ENCODE assay signal across 8 cellular contexts in the genomic region with DNA sequence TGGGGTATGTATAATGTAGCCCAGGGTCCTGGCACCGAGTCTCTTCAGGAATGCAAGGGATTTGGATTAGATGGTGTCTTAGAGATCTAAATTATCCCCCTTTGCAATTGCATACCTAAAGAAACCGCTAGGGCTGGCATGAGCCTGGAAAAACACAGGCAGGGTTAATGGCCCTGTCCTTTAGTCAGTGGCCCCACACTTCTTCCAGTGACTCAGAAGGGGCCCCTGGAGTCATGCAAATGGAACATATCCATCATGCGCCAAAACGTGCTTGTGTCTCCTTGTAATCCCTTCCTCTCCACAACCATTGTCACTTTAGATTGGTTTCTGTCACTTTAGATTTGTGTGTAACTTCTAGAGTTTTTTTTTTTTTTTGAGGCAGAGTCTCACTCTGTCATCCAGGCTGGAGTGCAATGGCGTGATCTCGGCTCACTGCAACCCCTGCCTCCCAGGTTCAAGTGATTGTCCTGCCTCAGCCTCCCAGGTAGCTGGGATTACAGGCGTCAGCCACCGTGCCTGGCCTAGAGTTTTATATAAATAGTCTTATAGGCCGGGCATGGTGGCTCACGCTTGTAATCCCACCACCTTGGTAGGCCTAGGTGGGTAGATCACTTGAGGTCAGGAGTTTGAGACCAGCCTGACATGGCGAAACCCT. TPM values are rescaled to one million over a fixed set of nuclear protein-coding genes. Genes with fewer than 3 reads are reported as not detected.
DNase-seq lines count a peak whose midpoint lies in the region; ATAC-seq and TF ChIP-seq lines count a peak whose summit lies in the region.

No MANE protein-coding gene starts in this region.

- no peaks in the 10 kb centered on the region for H3K27me3 ChIP-seq in CD8-positive, alpha-beta T cell (ENCODE audit: insufficient read depth, low read length)
- H3K27me3 ChIP-seq in SJSA1 (replicated peaks) (no peaks in the 10 kb centered on the region), ectodermal cell (ENCODE audit: control insufficient read depth, insufficient read depth, low read length, poor library complexity, severe bottlenecking) (no peaks in the 10 kb centered on the region), neural progenitor cell (no peaks in the 10 kb centered on the region), thyroid gland (no peaks in the 10 kb centered on the region)

- H3K4me3 ChIP-seq in CD8-positive, alpha-beta T cell (ENCODE audit: low read depth, low read length): peak overlapping the region; percentile 75
- H3K4me3 ChIP-seq in SJSA1: peak overlapping the region; percentile 52
- peak overlapping the region; percentile 74 for H3K4me3 ChIP-seq in ectodermal cell (ENCODE audit: insufficient read depth, low read depth, low read length)
- H3K4me3 ChIP-seq in neural progenitor cell: peak overlapping the region; percentile 75
- no peak overlapping the region for H3K4me3 ChIP-seq in thyroid gland (replicated peaks in 1 of 3)

- ATAC-seq in CD8-positive, alpha-beta T cell: no peak
- no peak for ATAC-seq in GM18867 (IDR thresholded peaks at IDR 0.05; ENCODE audit: unreplicated experiment)
- ATAC-seq in GM21526 (IDR thresholded peaks at IDR 0.05; ENCODE audit: low FRiP score, unreplicated experiment): no peak

- intact Hi-C loops in CD8-positive, alpha-beta T cell (cut with DNase I, micrococcal nuclease): no loop called here
- intact Hi-C loops in thyroid gland (cut with DNase I): no loop called here

- H3K4me1 Mint-ChIP-seq in CD8-positive, alpha-beta T cell (ENCODE audit: low read depth): peaks cover 11% of the 10 kb centered on the region
- H3K4me1 Mint-ChIP-seq in neural progenitor cell: peaks cover 10% of the 10 kb centered on the region

- POLR2A ChIA-PET in CD8-positive, alpha-beta T cell (lab: Charles Lee): no interaction called here

- peaks cover 7% of the 10 kb centered on the region for H3K4me1 ChIP-seq in CD8-positive, alpha-beta T cell (ENCODE audit: insufficient read depth, low read length)
- peaks cover 9% of the 10 kb centered on the region for H3K4me1 ChIP-seq in SJSA1 (replicated peaks)
- no peaks in the 10 kb centered on the region for H3K4me1 ChIP-seq in ectodermal cell (ENCODE audit: control insufficient read depth, insufficient read depth, low read length)
- no peaks in the 10 kb centered on the region for H3K4me1 ChIP-seq in neural progenitor cell
- H3K4me1 ChIP-seq in thyroid gland: no peaks in the 10 kb centered on the region

- H2AFZ ChIP-seq in neural progenitor cell (replicated peaks): peak overlapping the region; percentile 74

- peak overlapping the region; percentile 91 for H3K27ac Mint-ChIP-seq in CD8-positive, alpha-beta T cell
- no peak overlapping the region for H3K27ac Mint-ChIP-seq in neural progenitor cell

- no peaks in the 10 kb centered on the region for H3K27me3 Mint-ChIP-seq in CD8-positive, alpha-beta T cell (ENCODE audit: low read depth)
- H3K27me3 Mint-ChIP-seq in neural progenitor cell (ENCODE audit: insufficient read depth, low read depth): peaks cover 5% of the 10 kb centered on the region

- H3K9ac ChIP-seq in neural progenitor cell: peak overlapping the region; percentile 61

- H3K9me3 Mint-ChIP-seq in CD8-positive, alpha-beta T cell: no peaks in the 10 kb centered on the region
- no peaks in the 10 kb centered on the region for H3K9me3 Mint-ChIP-seq in neural progenitor cell

- H3K27ac ChIP-seq in CD8-positive, alpha-beta T cell (ENCODE audit: low read depth, low read length): peak overlapping the region; percentile 84
- no peak overlapping the region for H3K27ac ChIP-seq in SJSA1
- no peak overlapping the region for H3K27ac ChIP-seq in ectodermal cell (ENCODE audit: insufficient read depth, low read depth, low read length, poor library complexity, severe bottlenecking)
- H3K27ac ChIP-seq in neural progenitor cell: no peak overlapping the region
- no peak overlapping the region for H3K27ac ChIP-seq in thyroid gland

- H3K4me3 Mint-ChIP-seq in CD8-positive, alpha-beta T cell: peak overlapping the region; percentile 95
- H3K4me3 Mint-ChIP-seq in neural progenitor cell: peak overlapping the region; percentile 92

- CTCF ChIA-PET in CD8-positive, alpha-beta T cell (lab: Charles Lee): no interaction called here

- peak overlapping the region; percentile 86 for H3K4me2 ChIP-seq in neural progenitor cell

- DNase-seq in CD8-positive, alpha-beta T cell: no peak
- peak; percentile 18 for DNase-seq in HCEC 1CT
- no peak for DNase-seq in SJSA1 (ENCODE audit: low read depth in 1 of 2, low spot score in 2 of 2)
- DNase-seq in neural progenitor cell (ENCODE audit: low spot score): peak; percentile 44
- DNase-seq in thyroid gland: no peak

- H3K36me3 Mint-ChIP-seq in CD8-positive, alpha-beta T cell: peaks cover 4% of the 10 kb centered on the region
- no peaks in the 10 kb centered on the region for H3K36me3 Mint-ChIP-seq in neural progenitor cell

- no peak for TF ChIP-seq POLR2A in thyroid gland (IDR thresholded peaks at IDR 0.05)

- H3K79me2 ChIP-seq in neural progenitor cell (ENCODE audit: low read depth): no peaks in the 10 kb centered on the region

- no peaks in the 10 kb centered on the region for H3K36me3 ChIP-seq in CD8-positive, alpha-beta T cell (ENCODE audit: insufficient read depth, low read length)
- H3K36me3 ChIP-seq in SJSA1 (no peaks in the 10 kb centered on the region), ectodermal cell (ENCODE audit: control insufficient read depth, insufficient read depth, low read length) (no peaks in the 10 kb centered on the region), neural progenitor cell (no peaks in the 10 kb centered on the region), thyroid gland (no peaks in the 10 kb centered on the region)

- no peaks in the 10 kb centered on the region for H4K20me1 ChIP-seq in neural progenitor cell (ENCODE audit: low read depth)

- H3F3A ChIP-seq in neural progenitor cell (ENCODE audit: low read depth): no peaks in the 10 kb centered on the region

- H3K9me3 ChIP-seq in CD8-positive, alpha-beta T cell (ENCODE audit: low read length): no peaks in the 10 kb centered on the region
- H3K9me3 ChIP-seq in SJSA1 (replicated peaks): no peaks in the 10 kb centered on the region
- H3K9me3 ChIP-seq in ectodermal cell (ENCODE audit: control insufficient read depth, low read length): no peaks in the 10 kb centered on the region
- no peaks in the 10 kb centered on the region for H3K9me3 ChIP-seq in neural progenitor cell (ENCODE audit: low read depth)
- H3K9me3 ChIP-seq in thyroid gland: no peaks in the 10 kb centered on the region

- TF ChIP-seq CTCF in CD8-positive, alpha-beta T cell (IDR thresholded peaks at IDR 0.05): no peak
- TF ChIP-seq CTCF in neural progenitor cell (IDR thresholded peaks at IDR 0.05) (no peak), thyroid gland (IDR thresholded peaks at IDR 0.05) (no peak)

- 66% methylated on average over 11 of the region's 11 CpGs for WGBS in ectodermal cell, 2 experiments
- 70 to 78% methylated on average over 11 of the region's 11 CpGs for WGBS in thyroid gland, 2 donors

RNA-seq across cellular contexts. Expression of gene MYBL2, which starts 8.7 kb away (rescaled TPM):
- 1 to 10 TPM in 1 of 2 experiments, under 1 TPM in 1; 0.49 to 1.1 TPM for total RNA-seq in CD8-positive, alpha-beta T cell
- 73.6 and 80.8 TPM in 2 replicates for total RNA-seq in SJSA1 (2014; rRNA removed; shearing (Covaris generic))
- polyA plus RNA-seq in ectodermal cell (2013, experiment 1 of 4): 125 TPM
- 108 TPM for polyA plus RNA-seq in ectodermal cell (2013, experiment 2 of 4)
- 87.4 TPM for polyA plus RNA-seq in ectodermal cell (2013, experiment 3 of 4)
- 84.8 TPM for polyA plus RNA-seq in ectodermal cell (2013, experiment 4 of 4)
- total RNA-seq in neural progenitor cell (ENCODE audit: low replicate concordance): 28.8 and 62.5 TPM in 2 replicates
- under 1 TPM in 3 of 4 donors, not detected in 1; 0.22 to 0.54 (median 0.46) TPM for total RNA-seq in thyroid gland

Comparison
In these comparisons a context has a peak if more than half of its experiments do, and no peak if none do; other contexts are left out.
1. DNase-seq: peak in HCEC 1CT (single experiment) and neural progenitor cell (single experiment); none in CD8-positive, alpha-beta T cell (0 of 7), SJSA1 (0 of 2) and thyroid gland (0 of 2).
2. H3K4me3 ChIP-seq: peak in CD8-positive, alpha-beta T cell (single experiment), SJSA1 (single experiment), ectodermal cell (single experiment) and neural progenitor cell (single experiment); none in thyroid gland (0 of 3).
3. RNA of gene MYBL2, which starts 8.7 kb away (total RNA-seq): 73.6 to 80.8 TPM in SJSA1 and 28.8 to 62.5 TPM in neural progenitor cell; 0.49 to 1.1 TPM in CD8-positive, alpha-beta T cell and 0.22 to 0.54 TPM in thyroid gland; every median in the first group is over 10 times any median in the second.